Comparison of ENCODE assay signal across 8 cellular contexts in genomic region chr11:68120212-68121066, GRCh38. TPM values are rescaled to one million over a fixed set of nuclear protein-coding genes. Genes with fewer than 3 reads are reported as not detected.
A peak's percentile ranks its signal among the peaks of the same experiment; 100 is the strongest.
DNase-seq lines count a peak whose midpoint lies in the region; ATAC-seq and TF ChIP-seq lines count a peak whose summit lies in the region.

No MANE protein-coding gene starts in this region.

- H3K9me3 ChIP-seq in left lung = no peaks in the 10 kb centered on the region

- peaks cover 16 to 50% of the 10 kb centered on the region in 2 donors for H3K4me1 ChIP-seq in left lung

- peak overlapping the region; percentile 83 for H3K27ac Mint-ChIP-seq in Calu3 (ENCODE audit: unreplicated experiment)
- peak overlapping the region; percentile 87 for H3K27ac Mint-ChIP-seq in activated B cell treated with CpG ODN at 0.5 μM for 24 hours

- TF ChIP-seq CTCF in Calu3 (IDR thresholded peaks at IDR 0.05; ENCODE audit: unreplicated experiment) (no peak), activated B cell treated with CpG ODN at 0.5 μM for 24 hours (IDR thresholded peaks at IDR 0.05) (no peak), coronary artery (IDR thresholded peaks at IDR 0.05) (no peak), left lung (IDR thresholded peaks at IDR 0.05) (no peak)

- peak; percentile 27 for ATAC-seq in GM21423 (IDR thresholded peaks at IDR 0.05; ENCODE audit: unreplicated experiment)
- peak; percentile 2 for ATAC-seq in activated B cell treated with CpG ODN at 0.5 μM for 24 hours (ENCODE audit: low read depth)
- peak; percentile 2 for ATAC-seq in left lung

- POLR2A ChIA-PET in activated B cell treated with CpG ODN at 0.5 μM for 24 hours (lab: Charles Lee) = interaction anchor here (0.7 kb wide), 2 partner anchors 49 to 87 kb away, joined by 3 read pairs; no protein-coding TSS in a partner anchor

- H3K27ac ChIP-seq in coronary artery = peak overlapping the region; percentile 96 to 99
- H3K27ac ChIP-seq in left lung = peak overlapping the region; percentile 95 to 98

- H3K27me3 ChIP-seq in left lung = no peaks in the 10 kb centered on the region

- peak; percentile 56 for DNase-seq in Calu3
- DNase-seq in KBM-7 = peak; percentile 51
- no peak for DNase-seq in activated B cell treated with CpG ODN at 0.5 μM for 24 hours
- no peak for DNase-seq in coronary artery (ENCODE audit: low spot score)
- peak; percentile 70 to 93 for DNase-seq in left lung
- peak; percentile 15 to 37 for DNase-seq in stimulated activated CD4-positive, alpha-beta T cell treated with anti-CD3 and anti-CD28 coated beads, Interleukin-4, amount 100 ng/mL, for 4 hours
- no peak for DNase-seq in NCI-H1694 treated with DMSO at 0.1 percent for 48 hours (lab: John Stamatoyannopoulos, UW)

- H3K4me1 Mint-ChIP-seq in Calu3 (ENCODE audit: low read depth, unreplicated experiment) = peaks cover 61% of the 10 kb centered on the region
- H3K4me1 Mint-ChIP-seq in activated B cell treated with CpG ODN at 0.5 μM for 24 hours = peaks cover 30% of the 10 kb centered on the region

- in situ Hi-C loops in KBM-7 (cut with MboI; ENCODE audit: low pct_unique_long_range_greater_than_20kb, low sequenced_read_pairs) = no loop called here

- CTCF ChIA-PET in Calu3 (lab: Charles Lee) = no interaction called here
- CTCF ChIA-PET in activated B cell treated with CpG ODN at 0.5 μM for 24 hours (lab: Charles Lee) = no interaction called here

- intact Hi-C loops in Calu3 (cut with micrococcal nuclease; ENCODE audit: unreplicated experiment) (loop anchor here (2.0 kb wide), 1 partner anchor 14 kb away; no protein-coding TSS in a partner anchor), activated B cell treated with CpG ODN at 0.5 μM for 24 hours (cut with micrococcal nuclease) (loop anchor here (1.0 to 5.0 kb wide), 4 partner anchors 80 to 118 kb away; partner anchors contain the start of genes KMT5B, NDUFS8 and UNC93B1), left lung (cut with DNase I) (no loop called here)

- H3K4me3 ChIP-seq in coronary artery (peak overlapping the region; percentile 92), left lung (peak overlapping the region; percentile 41 to 53)

- no peaks in the 10 kb centered on the region for H3K36me3 ChIP-seq in left lung

- H3K27me3 Mint-ChIP-seq in Calu3 (ENCODE audit: unreplicated experiment) (no peaks in the 10 kb centered on the region), activated B cell treated with CpG ODN at 0.5 μM for 24 hours (no peaks in the 10 kb centered on the region)

- peaks cover 77% of the 10 kb centered on the region for H3K36me3 Mint-ChIP-seq in Calu3 (ENCODE audit: insufficient read depth, unreplicated experiment)
- H3K36me3 Mint-ChIP-seq in activated B cell treated with CpG ODN at 0.5 μM for 24 hours (ENCODE audit: low read depth) = peaks cover 2% of the 10 kb centered on the region

- H3K4me3 Mint-ChIP-seq in Calu3 (ENCODE audit: low read depth, unreplicated experiment) (peak overlapping the region; percentile 80), activated B cell treated with CpG ODN at 0.5 μM for 24 hours (peak overlapping the region; percentile 87)

- H3K9me3 Mint-ChIP-seq in Calu3 (ENCODE audit: low read depth, unreplicated experiment) = no peaks in the 10 kb centered on the region
- no peaks in the 10 kb centered on the region for H3K9me3 Mint-ChIP-seq in activated B cell treated with CpG ODN at 0.5 μM for 24 hours

- no TSS peak for BruUV-seq in Calu3 (replicated peaks; lab: Mats Ljungman, UMichigan)

RNA-seq across cellular contexts. Expression of gene CHKA, which starts 0.7 kb away (rescaled TPM):
- total RNA-seq in Calu3 (2022) (100 and 104 TPM in 2 replicates), activated B cell treated with CpG ODN at 0.5 μM for 24 hours (11.9 and 16.1 TPM in 2 replicates), left lung (10 to 100 TPM; 36.8 to 41.7 TPM)

Comparison
In these comparisons a context has a peak if more than half of its experiments do, and no peak if none do; other contexts are left out.
1. DNase-seq: peak in Calu3 (single experiment), KBM-7 (single experiment), left lung (2 of 2) and stimulated activated CD4-positive, alpha-beta T cell treated with anti-CD3 and anti-CD28 coated beads, Interleukin-4, amount 100 ng/mL, for 4 hours (2 of 2); none in activated B cell treated with CpG ODN at 0.5 μM for 24 hours (single experiment), coronary artery (single experiment) and NCI-H1694 treated with DMSO at 0.1 percent for 48 hours (single experiment).
2. intact Hi-C loops: an anchor here in Calu3 (2.0 kb wide) and activated B cell treated with CpG ODN at 0.5 μM for 24 hours (1.0 to 5.0 kb wide); none called in left lung.
3. Peak in every context shown above with its lines, with median percentiles within 50 percentile points of each other: ATAC-seq.